In genomic region chr19:35013047-35013819, GRCh38 we compare ENCODE assay signal across 8 cellular contexts. TPM values are rescaled to one million over a fixed set of nuclear protein-coding genes. Genes with fewer than 3 reads are reported as not detected.
A peak's percentile ranks its signal among the peaks of the same experiment; 100 is the strongest.
DNase-seq lines count a peak whose midpoint lies in the region; ATAC-seq and TF ChIP-seq lines count a peak whose summit lies in the region.

No MANE protein-coding gene starts in this region.

- in situ Hi-C loops in GM18951 (cut with MboI; ENCODE audit: low sequenced_read_pairs, unreplicated experiment), result no loop called here

- no peak overlapping the region for H3K27ac Mint-ChIP-seq in endothelial cell (ENCODE audit: unreplicated experiment)
- H3K27ac Mint-ChIP-seq in naive thymus-derived CD8-positive, alpha-beta T cell, result peak overlapping the region; percentile 88 to 99 (median 98)

- peak; percentile 34 for TF ChIP-seq POLR2A in GM18951 (IDR thresholded peaks at IDR 0.05; ENCODE audit: extremely low read depth, insufficient read depth, insufficient read length)

- ATAC-seq in naive thymus-derived CD8-positive, alpha-beta T cell, result peak; percentile 74 to 83
- no peak for ATAC-seq in GM21576 (IDR thresholded peaks at IDR 0.05; ENCODE audit: unreplicated experiment)
- no peak for ATAC-seq in GM19452 (IDR thresholded peaks at IDR 0.05; ENCODE audit: unreplicated experiment)

- H3K27me3 Mint-ChIP-seq in endothelial cell (ENCODE audit: unreplicated experiment), result peaks cover 12% of the 10 kb centered on the region
- H3K27me3 Mint-ChIP-seq in naive thymus-derived CD8-positive, alpha-beta T cell, result no peaks in the 10 kb centered on the region

- peaks cover 14% of the 10 kb centered on the region for H3K4me1 Mint-ChIP-seq in endothelial cell (ENCODE audit: unreplicated experiment)
- peaks cover 38 to 81% (median 76%) of the 10 kb centered on the region in 4 donors for H3K4me1 Mint-ChIP-seq in naive thymus-derived CD8-positive, alpha-beta T cell

- POLR2A ChIA-PET in naive thymus-derived CD8-positive, alpha-beta T cell (lab: Charles Lee), result interaction anchor here (0.6 to 34.7 kb wide), 12 partner anchors 9 to 892 kb away, joined by 3 to 1459 read pairs (median 4); partner anchors contain the start of genes GRAMD1A, SCGB2B2, SCN1B and ZNF30

- H3K36me3 Mint-ChIP-seq in endothelial cell (ENCODE audit: low read depth, unreplicated experiment), result peaks cover 51% of the 10 kb centered on the region
- H3K36me3 Mint-ChIP-seq in naive thymus-derived CD8-positive, alpha-beta T cell, result peaks cover 4 to 73% (median 28%) of the 10 kb centered on the region in 3 donors

- peak; percentile 94 for TF ChIP-seq CTCF in endothelial cell (IDR thresholded peaks at IDR 0.05; ENCODE audit: unreplicated experiment)

- peak overlapping the region; percentile 63 for H3K4me3 Mint-ChIP-seq in endothelial cell (ENCODE audit: unreplicated experiment)
- peak overlapping the region; percentile 75 to 97 (median 86) for H3K4me3 Mint-ChIP-seq in naive thymus-derived CD8-positive, alpha-beta T cell

- no peaks in the 10 kb centered on the region for H3K9me3 Mint-ChIP-seq in endothelial cell (ENCODE audit: unreplicated experiment)
- no peaks in the 10 kb centered on the region for H3K9me3 Mint-ChIP-seq in naive thymus-derived CD8-positive, alpha-beta T cell

- DNase-seq in NCI-H345 (lab: John Stamatoyannopoulos, UW) (peak; percentile 60), endothelial cell (ENCODE audit: low spot score) (peak; percentile 80)
- DNase-seq in activated CD8-positive, alpha-beta memory T cell treated with anti-CD3 and anti-CD28 coated beads, Interleukin-2, amount 50 U/mL, for 1 hour (ENCODE audit: extremely low read depth), result peak; percentile 55
- DNase-seq in naive thymus-derived CD8-positive, alpha-beta T cell, result peak; percentile 78 to 90 (median 87)
- DNase-seq in stimulated activated naive CD4-positive, alpha-beta T cell (lab: John Stamatoyannopoulos, UW), result peak; percentile 73 to 87 (median 79)

RNA-seq across cellular contexts. Expression of gene GRAMD1A, which starts 13.1 kb away (rescaled TPM):
- total RNA-seq in endothelial cell (ENCODE audit: unreplicated experiment), result 156 TPM
- total RNA-seq in naive thymus-derived CD8-positive, alpha-beta T cell, result 100 to 1,000 TPM; 317 to 335 TPM
- 10 to 100 TPM; 29.5 to 77.0 (median 42.0) TPM for polyA plus RNA-seq in naive thymus-derived CD8-positive, alpha-beta T cell

RNA-seq across cellular contexts. Expression of gene SCN1B, which starts 17.0 kb away (rescaled TPM):
- 0.62 TPM for total RNA-seq in endothelial cell (ENCODE audit: unreplicated experiment)
- total RNA-seq in naive thymus-derived CD8-positive, alpha-beta T cell, result 1 to 10 TPM; 1.6 to 2.1 TPM
- under 1 TPM in 2 of 3 donors, not detected in 1; 0.27 to 0.28 TPM for polyA plus RNA-seq in naive thymus-derived CD8-positive, alpha-beta T cell

RNA-seq across cellular contexts. Expression of gene HPN, which starts 28.3 kb away (rescaled TPM):
- 1.3 TPM for total RNA-seq in endothelial cell (ENCODE audit: unreplicated experiment)
- under 1 TPM in 1 of 2 experiments, not detected in 1; 0.16 TPM for total RNA-seq in naive thymus-derived CD8-positive, alpha-beta T cell
- polyA plus RNA-seq in naive thymus-derived CD8-positive, alpha-beta T cell, result under 1 TPM in 1 of 3 donors, not detected in 2; 0.16 TPM

RNA-seq across cellular contexts. Expression of gene ZNF792, which starts 49.2 kb away (rescaled TPM):
- 68.6 TPM for total RNA-seq in endothelial cell (ENCODE audit: unreplicated experiment)
- total RNA-seq in naive thymus-derived CD8-positive, alpha-beta T cell, result 10 to 100 TPM; 34.4 to 35.5 TPM
- polyA plus RNA-seq in naive thymus-derived CD8-positive, alpha-beta T cell, result 10 to 100 TPM in 2 of 3 donors, 1 to 10 TPM in 1; 9.7 to 18.7 (median 16.0) TPM

Comparison
In these comparisons a context has a peak if more than half of its experiments do, and no peak if none do; other contexts are left out.
1. ATAC-seq: peak in naive thymus-derived CD8-positive, alpha-beta T cell (2 of 2); none in GM21576 (single experiment) and GM19452 (single experiment).
2. Peak in every context shown above with its lines, with median percentiles within 50 percentile points of each other: DNase-seq.